ENCODE assay signal across 7 cellular contexts in genomic region chr4:61044837-61045236, GRCh38.
"Had no signal": no experiment of that assay in that cellular context is flagged by ENCODE, and none has a peak within 500 bp of the region (broad histone marks: within the 10 kb centered on the region; RNA-seq: fewer than 3 reads in every experiment).

No MANE protein-coding gene starts in this region.

- H3K4me3 ChIP-seq: K562 had no signal

- H3K4me2 ChIP-seq: KMS-11 had no signal

- H3K27ac ChIP-seq: HL-60, KMS-11 had no signal

- H3K9ac ChIP-seq: KMS-11 had no signal

- ATAC-seq: HepG2, K562 had no signal

- DNase-seq: IMR-90, KBM-7, KG1 had no signal
